In genomic region chr6:2749972-2750600, GRCh38 we compare ENCODE assay signal across 8 cellular contexts. TPM values are rescaled to one million over a fixed set of nuclear protein-coding genes. Genes with fewer than 3 reads are reported as not detected.
A peak's percentile ranks its signal among the peaks of the same experiment; 100 is the strongest.
DNase-seq lines count a peak whose midpoint lies in the region; ATAC-seq and TF ChIP-seq lines count a peak whose summit lies in the region.

No MANE protein-coding gene starts in this region.

- H3K9me3 ChIP-seq in mucosa of descending colon: no peaks in the 10 kb centered on the region

- TF ChIP-seq CTCF in mucosa of descending colon (IDR thresholded peaks at IDR 0.05): peak; percentile 80

- H3K4me1 Mint-ChIP-seq in effector memory CD8-positive, alpha-beta T cell (ENCODE audit: low read depth in 2 of 2): peaks cover 3 to 11% of the 10 kb centered on the region in 2 donors

- no peak overlapping the region for H3K4me3 ChIP-seq in mucosa of descending colon

- DNase-seq in NCI-H2081 (lab: John Stamatoyannopoulos, UW) (peak; percentile 41 to 70), NCI-H2081 treated with DMSO at 0.1 percent for 48 hours (lab: John Stamatoyannopoulos, UW) (no peak), NCI-H748 (lab: John Stamatoyannopoulos, UW; ENCODE audit: unreplicated experiment) (peak; percentile 80), mucosa of descending colon (peak in 2 of 3 donors; percentile 59 to 82)
- peak; percentile 75 to 79 for DNase-seq in activated CD4-positive, alpha-beta T cell treated with anti-CD3 and anti-CD28 coated beads, Interleukin-2, amount 50 U/mL, for 48 hours
- peak; percentile 58 to 76 (median 64) for DNase-seq in effector memory CD8-positive, alpha-beta T cell
- peak; percentile 28 to 80 (median 46) for DNase-seq in stimulated activated naive CD4-positive, alpha-beta T cell (lab: John Stamatoyannopoulos, UW)

- H3K4me3 Mint-ChIP-seq in effector memory CD8-positive, alpha-beta T cell: no peak overlapping the region

- no peaks in the 10 kb centered on the region for H3K27me3 Mint-ChIP-seq in effector memory CD8-positive, alpha-beta T cell

- ATAC-seq in effector memory CD8-positive, alpha-beta T cell (replicated peaks): peak; percentile 72
- peak; percentile 81 for ATAC-seq in mucosa of descending colon
- no peak for ATAC-seq in GM18858 (IDR thresholded peaks at IDR 0.05; ENCODE audit: unreplicated experiment)

- no peaks in the 10 kb centered on the region for H3K36me3 ChIP-seq in mucosa of descending colon (ENCODE audit: low read depth)

- no peaks in the 10 kb centered on the region for H3K9me3 Mint-ChIP-seq in effector memory CD8-positive, alpha-beta T cell

- no peaks in the 10 kb centered on the region for H3K4me1 ChIP-seq in mucosa of descending colon (ENCODE audit: low read depth)

- H3K36me3 Mint-ChIP-seq in effector memory CD8-positive, alpha-beta T cell (ENCODE audit: insufficient read depth): no peaks in the 10 kb centered on the region

- intact Hi-C loops in mucosa of descending colon (cut with DNase I, micrococcal nuclease): loop anchor here in 1 of 2 donors (10.0 kb wide), 1 partner anchor 1155 kb away; no protein-coding TSS in a partner anchor

- no peak overlapping the region for H3K27ac Mint-ChIP-seq in effector memory CD8-positive, alpha-beta T cell

RNA-seq across cellular contexts. Expression of gene MYLK4, which starts 0.6 kb away (rescaled TPM):
- total RNA-seq in mucosa of descending colon: under 1 TPM; 0.41 to 0.82 (median 0.43) TPM

RNA-seq across cellular contexts. Expression of gene WRNIP1, which starts 15.1 kb away (rescaled TPM):
- total RNA-seq in mucosa of descending colon: 10 to 100 TPM; 39.0 to 41.1 (median 39.7) TPM
